ENCODE assay signal across 20 cellular contexts in genomic region chr1:25018878-25019277, GRCh38.
DNase-seq lines count a peak whose midpoint lies in the region; ATAC-seq and TF ChIP-seq lines count a peak whose summit lies in the region.
"Had no signal": no experiment of that assay in that cellular context is flagged by ENCODE, and none has a peak within 500 bp of the region (broad histone marks: within the 10 kb centered on the region; RNA-seq: fewer than 3 reads in every experiment).

No MANE protein-coding gene starts in this region.

- no peak overlapping the region for H3K27ac ChIP-seq in upper lobe of right lung
- H3K27ac ChIP-seq: ascending aorta, gastrocnemius medialis, left lung had no signal

- POLR2A ChIA-PET in activated CD4-positive, alpha-beta T cell treated with anti-CD3 and anti-CD28 coated beads, Interleukin-2, amount 10 ng/mL, durations not matched to agents 7 days and 5 days (lab: Charles Lee) = no interaction called here
- POLR2A ChIA-PET in activated CD8-positive, alpha-beta T cell treated with anti-CD3 and anti-CD28 coated beads, Interleukin-2, amount 10 ng/mL, durations not matched to agents 7 days and 5 days (lab: Charles Lee) = interaction anchor here (0.6 kb wide), 1 partner anchor 10 kb away, joined by 3 read pairs; no protein-coding TSS in a partner anchor

- peaks cover 20% of the 10 kb centered on the region for H3K4me1 ChIP-seq in upper lobe of right lung
- H3K4me1 ChIP-seq: ascending aorta had no signal

- H3K9me3 Mint-ChIP-seq in activated CD4-positive, alpha-beta T cell treated with anti-CD3 and anti-CD28 coated beads, Interleukin-2, amount 10 ng/mL, durations not matched to agents 7 days and 5 days = peaks cover 3% of the 10 kb centered on the region
- no peaks in the 10 kb centered on the region for H3K9me3 Mint-ChIP-seq in HFFc6
- no peaks in the 10 kb centered on the region for H3K9me3 Mint-ChIP-seq in activated CD8-positive, alpha-beta T cell treated with anti-CD3 and anti-CD28 coated beads, Interleukin-2, amount 10 ng/mL, durations not matched to agents 7 days and 5 days (ENCODE audit: insufficient read depth)
- H3K9me3 Mint-ChIP-seq in natural killer cell = no peaks in the 10 kb centered on the region
- H3K9me3 Mint-ChIP-seq: CD4-positive, alpha-beta memory T cell had no signal

- H3K4me1 Mint-ChIP-seq in activated CD4-positive, alpha-beta T cell treated with anti-CD3 and anti-CD28 coated beads, Interleukin-2, amount 10 ng/mL, durations not matched to agents 7 days and 5 days = peaks cover 73% of the 10 kb centered on the region
- peaks cover 26% of the 10 kb centered on the region for H3K4me1 Mint-ChIP-seq in HFFc6 (ENCODE audit: low read depth)
- peaks cover 81% of the 10 kb centered on the region for H3K4me1 Mint-ChIP-seq in activated CD8-positive, alpha-beta T cell treated with anti-CD3 and anti-CD28 coated beads, Interleukin-2, amount 10 ng/mL, durations not matched to agents 7 days and 5 days (ENCODE audit: low read depth)
- H3K4me1 Mint-ChIP-seq in natural killer cell = peaks cover 25 to 60% of the 10 kb centered on the region in 2 donors

- CTCF ChIA-PET in activated CD4-positive, alpha-beta T cell treated with anti-CD3 and anti-CD28 coated beads, Interleukin-2, amount 10 ng/mL, durations not matched to agents 7 days and 5 days (lab: Charles Lee) = interaction anchor here (1.2 to 3.0 kb wide), 4 partner anchors 10 to 22 kb away, joined by 3 to 9 read pairs (median 6); no protein-coding TSS in a partner anchor
- CTCF ChIA-PET in activated CD8-positive, alpha-beta T cell treated with anti-CD3 and anti-CD28 coated beads, Interleukin-2, amount 10 ng/mL, durations not matched to agents 7 days and 5 days (lab: Charles Lee) = interaction anchor here (1.9 kb wide), 1 partner anchor 21 kb away, joined by 9 read pairs; no protein-coding TSS in a partner anchor

- no peaks in the 10 kb centered on the region for H3K36me3 ChIP-seq in upper lobe of right lung
- H3K36me3 ChIP-seq: ascending aorta, gastrocnemius medialis, left lung had no signal

- no peaks in the 10 kb centered on the region for H3K36me3 Mint-ChIP-seq in activated CD4-positive, alpha-beta T cell treated with anti-CD3 and anti-CD28 coated beads, Interleukin-2, amount 10 ng/mL, durations not matched to agents 7 days and 5 days (ENCODE audit: low read depth)
- H3K36me3 Mint-ChIP-seq in HFFc6 (ENCODE audit: low read depth) (no peaks in the 10 kb centered on the region), natural killer cell (no peaks in the 10 kb centered on the region)
- H3K36me3 Mint-ChIP-seq in activated CD8-positive, alpha-beta T cell treated with anti-CD3 and anti-CD28 coated beads, Interleukin-2, amount 10 ng/mL, durations not matched to agents 7 days and 5 days (ENCODE audit: low read depth) = peaks cover 2% of the 10 kb centered on the region
- H3K36me3 Mint-ChIP-seq: CD4-positive, alpha-beta memory T cell had no signal

- intact Hi-C loops in natural killer cell (cut with micrococcal nuclease) = no loop called here
- intact Hi-C loops in upper lobe of right lung (cut with DNase I) = no loop called here

- H3K27ac Mint-ChIP-seq in activated CD4-positive, alpha-beta T cell treated with anti-CD3 and anti-CD28 coated beads, Interleukin-2, amount 10 ng/mL, durations not matched to agents 7 days and 5 days = peak overlapping the region; percentile 91
- no peak overlapping the region for H3K27ac Mint-ChIP-seq in HFFc6
- peak overlapping the region; percentile 88 for H3K27ac Mint-ChIP-seq in activated CD8-positive, alpha-beta T cell treated with anti-CD3 and anti-CD28 coated beads, Interleukin-2, amount 10 ng/mL, durations not matched to agents 7 days and 5 days
- peak overlapping the region in 1 of 2 donors; percentile 70 for H3K27ac Mint-ChIP-seq in natural killer cell

- H3K27me3 ChIP-seq in upper lobe of right lung = no peaks in the 10 kb centered on the region
- H3K27me3 ChIP-seq: ascending aorta, gastrocnemius medialis had no signal

- no peak overlapping the region for H3K4me3 ChIP-seq in upper lobe of right lung
- H3K4me3 ChIP-seq: A549, ascending aorta, gastrocnemius medialis, left lung had no signal

- no peak overlapping the region for H3K4me3 Mint-ChIP-seq in activated CD4-positive, alpha-beta T cell treated with anti-CD3 and anti-CD28 coated beads, Interleukin-2, amount 10 ng/mL, durations not matched to agents 7 days and 5 days
- no peak overlapping the region for H3K4me3 Mint-ChIP-seq in HFFc6
- no peak overlapping the region for H3K4me3 Mint-ChIP-seq in activated CD8-positive, alpha-beta T cell treated with anti-CD3 and anti-CD28 coated beads, Interleukin-2, amount 10 ng/mL, durations not matched to agents 7 days and 5 days
- H3K4me3 Mint-ChIP-seq in natural killer cell = peak overlapping the region; percentile 28

- no peaks in the 10 kb centered on the region for H3K9me3 ChIP-seq in upper lobe of right lung
- H3K9me3 ChIP-seq: A549, ascending aorta, gastrocnemius medialis, left lung had no signal

- no peak for DNase-seq in activated CD4-positive, alpha-beta T cell treated with anti-CD3 and anti-CD28 coated beads, Interleukin-2, amount 10 ng/mL, durations not matched to agents 7 days and 5 days
- no peak for DNase-seq in activated CD4-positive, alpha-beta T cell treated with anti-CD3 and anti-CD28 coated beads, Interleukin-2, amount 50 U/mL, for 4 hours
- DNase-seq in HFFc6 (no peak), natural killer cell (no peak), GM19238 (ENCODE audit: insufficient read length, low spot score) (no peak), upper lobe of right lung (no peak)
- no peak for DNase-seq in activated CD8-positive, alpha-beta T cell treated with anti-CD3 and anti-CD28 coated beads, Interleukin-2, amount 10 ng/mL, durations not matched to agents 7 days and 5 days
- DNase-seq: activated CD4-positive, CD25-positive, alpha-beta regulatory T cell; CD4-positive, alpha-beta memory T cell; DMS79 treated with DMSO at 0.1 percent for 48 hours; gastrocnemius medialis; MV-4-11; NCI-H2107; stimulated activated CD4-positive, alpha-beta T cell treated with anti-CD3 and anti-CD28 coated beads, Interleukin-15, amount 100 ng/mL, for 24 hours; SW 1271 had no signal

- no peaks in the 10 kb centered on the region for H3K27me3 Mint-ChIP-seq in activated CD4-positive, alpha-beta T cell treated with anti-CD3 and anti-CD28 coated beads, Interleukin-2, amount 10 ng/mL, durations not matched to agents 7 days and 5 days
- H3K27me3 Mint-ChIP-seq in HFFc6 (ENCODE audit: insufficient read depth) = no peaks in the 10 kb centered on the region
- no peaks in the 10 kb centered on the region for H3K27me3 Mint-ChIP-seq in activated CD8-positive, alpha-beta T cell treated with anti-CD3 and anti-CD28 coated beads, Interleukin-2, amount 10 ng/mL, durations not matched to agents 7 days and 5 days (ENCODE audit: low read depth)
- no peaks in the 10 kb centered on the region for H3K27me3 Mint-ChIP-seq in natural killer cell (ENCODE audit: low read depth in 2 of 2)
- H3K27me3 Mint-ChIP-seq: CD4-positive, alpha-beta memory T cell had no signal

- no peak for ATAC-seq in activated CD8-positive, alpha-beta T cell treated with anti-CD3 and anti-CD28 coated beads, Interleukin-2, amount 10 ng/mL, durations not matched to agents 7 days and 5 days
- ATAC-seq in natural killer cell = no peak
- no peak for ATAC-seq in HG03442 (IDR thresholded peaks at IDR 0.05; ENCODE audit: unreplicated experiment)
- ATAC-seq in upper lobe of right lung = no peak
- ATAC-seq: A549, gastrocnemius medialis, left lung, Panc1 had no signal

- TF ChIP-seq CTCF in HFFc6 (IDR thresholded peaks at IDR 0.05) (0 out of 2 replicates have a peak, but pooled peaks have one; percentile 0), natural killer cell (IDR thresholded peaks at IDR 0.05) (no peak), upper lobe of right lung (IDR thresholded peaks at IDR 0.05) (no peak)
